Comparison of ENCODE assay signal across 1 cellular context in genomic region chr9:89603629-89604462, GRCh38.
TF ChIP-seq lines count a peak whose summit lies in the region.

No MANE protein-coding gene starts in this region.

TF ChIP-seq in HepG2, 621 proteins besides CTCF, POLR2A, EP300 and RAD21 (continued from another document and continues in another):
- no peak for TF ChIP-seq ZNF142 (CRISPR knock-in tag; IDR thresholded peaks at IDR 0.05)
- no peak for TF ChIP-seq ZNF276 (CRISPR knock-in tag; IDR thresholded peaks at IDR 0.05; ENCODE audit: low read depth)
- no peak for TF ChIP-seq ZNF660 (CRISPR knock-in tag; IDR thresholded peaks at IDR 0.05; ENCODE audit: borderline replicate concordance, low read depth)
- peak; percentile 78; the same call in 1 of the 2 replicates for TF ChIP-seq ZNF281 (CRISPR knock-in tag; IDR thresholded peaks at IDR 0.05; ENCODE audit: borderline replicate concordance)
- no peak for TF ChIP-seq RFX5 (IDR thresholded peaks at IDR 0.05; ENCODE audit: low read depth, low read length)
- TF ChIP-seq ZNF572 (CRISPR knock-in tag; IDR thresholded peaks at IDR 0.05): no peak
- TF ChIP-seq KAT8 (CRISPR knock-in tag; IDR thresholded peaks at IDR 0.05): no peak
- no peak for TF ChIP-seq ZNF414 (CRISPR knock-in tag; IDR thresholded peaks at IDR 0.05)
- TF ChIP-seq NCOA1 (CRISPR knock-in tag; IDR thresholded peaks at IDR 0.05): no peak
- TF ChIP-seq ZFP91 (CRISPR knock-in tag; IDR thresholded peaks at IDR 0.05; ENCODE audit: borderline replicate concordance): peak; percentile 44; the same call in 1 of the 2 replicates
- TF ChIP-seq TRAFD1 (CRISPR knock-in tag; IDR thresholded peaks at IDR 0.05; ENCODE audit: borderline replicate concordance): no peak
- TF ChIP-seq ZBTB33 (CRISPR knock-in tag; IDR thresholded peaks at IDR 0.05): no peak
- no peak for TF ChIP-seq GPBP1L1 (CRISPR knock-in tag; IDR thresholded peaks at IDR 0.05)
- TF ChIP-seq PAWR (CRISPR knock-in tag; IDR thresholded peaks at IDR 0.05; ENCODE audit: borderline replicate concordance): no peak
- peak; percentile 59; the same call in 1 of the 2 replicates for TF ChIP-seq KDM5B (CRISPR knock-in tag; IDR thresholded peaks at IDR 0.05; ENCODE audit: borderline replicate concordance)
- no peak for TF ChIP-seq ZFP36L1 (CRISPR knock-in tag; IDR thresholded peaks at IDR 0.05)
- peak; percentile 76 for TF ChIP-seq PRPF4 (IDR thresholded peaks at IDR 0.05; ENCODE audit: low read depth, low read length, poor library complexity, severe bottlenecking)
- TF ChIP-seq RBFOX2 (IDR thresholded peaks at IDR 0.05; ENCODE audit: low read depth, low read length): no peak
- TF ChIP-seq NR0B2 (CRISPR knock-in tag; IDR thresholded peaks at IDR 0.05): 0 out of 2 replicates have a peak, but pooled peaks have one; percentile 46
- no peak for TF ChIP-seq HIVEP1 (CRISPR knock-in tag; IDR thresholded peaks at IDR 0.05)
- no peak for TF ChIP-seq ZNF17 (CRISPR knock-in tag; IDR thresholded peaks at IDR 0.05)
- peak; percentile 58 for TF ChIP-seq STAG1 (CRISPR knock-in tag; IDR thresholded peaks at IDR 0.05)
- no peak for TF ChIP-seq ZNF616 (CRISPR knock-in tag; IDR thresholded peaks at IDR 0.05; ENCODE audit: low read depth)
- TF ChIP-seq PCBP2 (optimal IDR thresholded peaks at IDR 0.05; ENCODE audit: low read depth, low read length, poor library complexity, severe bottlenecking): no peak
- no peak for TF ChIP-seq ZNF331 (CRISPR knock-in tag; IDR thresholded peaks at IDR 0.05)
- TF ChIP-seq SOX6 (IDR thresholded peaks at IDR 0.05): no peak
- peak; percentile 22; the same call in 1 of the 2 replicates for TF ChIP-seq SOX6 (CRISPR knock-in tag; IDR thresholded peaks at IDR 0.05)
- peak; percentile 68 for TF ChIP-seq ZNF768 (CRISPR knock-in tag; IDR thresholded peaks at IDR 0.05)
- 0 out of 2 replicates have a peak, but pooled peaks have one; percentile 22 for TF ChIP-seq ZNF121 (CRISPR knock-in tag; IDR thresholded peaks at IDR 0.05)
- TF ChIP-seq KDM2A (CRISPR knock-in tag; IDR thresholded peaks at IDR 0.05; ENCODE audit: borderline replicate concordance, low read depth): 0 out of 2 replicates have a peak, but pooled peaks have one; percentile 22
- TF ChIP-seq ZBTB7A (CRISPR knock-in tag; IDR thresholded peaks at IDR 0.05): peak; percentile 57; the same call in 1 of the 2 replicates
- no peak for TF ChIP-seq FOXM1 (CRISPR knock-in tag; IDR thresholded peaks at IDR 0.05)
- TF ChIP-seq ZBTB44 (CRISPR knock-in tag; IDR thresholded peaks at IDR 0.05): no peak
- TF ChIP-seq MEF2D (CRISPR knock-in tag; IDR thresholded peaks at IDR 0.05): 0 out of 2 replicates have a peak, but pooled peaks have one; percentile 12
- no peak for TF ChIP-seq SRF (IDR thresholded peaks at IDR 0.05; ENCODE audit: low read depth, low read length)
- 0 out of 2 replicates have a peak, but pooled peaks have one; percentile 36 for TF ChIP-seq SNAI1 (CRISPR knock-in tag; IDR thresholded peaks at IDR 0.05; ENCODE audit: borderline replicate concordance)
- no peak for TF ChIP-seq ZSCAN30 (CRISPR knock-in tag; IDR thresholded peaks at IDR 0.05)
- TF ChIP-seq IKZF1 (IDR thresholded peaks at IDR 0.05): no peak
